Comparison of ENCODE assay signal across 10 cellular contexts in the genomic region with DNA sequence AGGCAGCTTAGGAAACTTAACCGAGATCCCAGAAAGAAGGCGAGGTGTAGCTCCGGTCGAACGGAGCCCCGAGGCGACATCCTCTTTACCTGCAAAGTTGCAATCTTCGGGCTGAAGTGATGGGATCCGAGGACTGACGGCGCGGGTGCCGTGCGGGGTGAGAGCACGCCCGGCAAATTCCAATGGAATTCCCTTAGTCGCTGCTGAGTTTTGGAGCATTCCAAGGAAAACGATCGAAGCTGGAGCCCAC. TPM values are rescaled to one million over a fixed set of nuclear protein-coding genes. Genes with fewer than 3 reads are reported as not detected.
DNase-seq lines count a peak whose midpoint lies in the region; ATAC-seq, FAIRE-seq and TF ChIP-seq lines count a peak whose summit lies in the region.
"Had no signal": no experiment of that assay in that cellular context is flagged by ENCODE, and none has a peak within 500 bp of the region (broad histone marks: within the 10 kb centered on the region; RNA-seq: fewer than 3 reads in every experiment).

No MANE protein-coding gene starts in this region.

- H3K27me3 ChIP-seq in H1 (replicated peaks in 1 of 4; ENCODE audit: control insufficient read depth in 3 of 4, extremely low read depth in 1 of 4, insufficient read depth in 3 of 4, low read length in 3 of 4) (no peaks in the 10 kb centered on the region), transverse colon (peaks cover 30% of the 10 kb centered on the region)
- H3K27me3 ChIP-seq: BLaER1 had no signal

- no peaks in the 10 kb centered on the region for H3K79me1 ChIP-seq in H1 (ENCODE audit: low read depth, low read length)

- H3K36me3 ChIP-seq in H1 (ENCODE audit: control insufficient read depth in 2 of 4, insufficient read depth in 4 of 4, low read length in 3 of 4) (no peaks in the 10 kb centered on the region), transverse colon (no peaks in the 10 kb centered on the region)

- no peak overlapping the region for H2BK120ac ChIP-seq in H1 (replicated peaks; ENCODE audit: low read depth, low read length)

- H2BK5ac ChIP-seq in H1 (ENCODE audit: low read depth, low read length) = 0 out of 2 replicates have a peak overlapping the region, but pooled peaks have one; percentile 13

- H2BK12ac ChIP-seq in H1 (ENCODE audit: low read depth, low read length) = peak overlapping the region; percentile 68; the same call in 1 of the 2 replicates

- H2BK15ac ChIP-seq in H1 (ENCODE audit: low read length) = no peak overlapping the region

- peak overlapping the region; percentile 93 to 94 (median 93) for H3K4me3 ChIP-seq in H1 (ENCODE audit: extremely low read depth in 1 of 4, insufficient read depth in 2 of 4, low read depth in 3 of 4, low read length in 4 of 4)
- H3K4me3 ChIP-seq in transverse colon = peak overlapping the region; percentile 33 to 46 (median 40)
- H3K4me3 ChIP-seq: BLaER1 had no signal

- no peak overlapping the region for H2BK20ac ChIP-seq in H1 (ENCODE audit: low read length)

- H3K4me3 Mint-ChIP-seq in T-helper 2 cell treated with Interferon-gamma antibody and Interleukin-4, amounts not matched to agents 5 μg/mL and 100 μg/mL, for 36 hours = peak overlapping the region; percentile 18
- H3K4me3 Mint-ChIP-seq in mesothelial cell of epicardium = peak overlapping the region; percentile 96

- H4K8ac ChIP-seq in H1 (ENCODE audit: extremely low read depth, insufficient read depth, low read length) = peak overlapping the region; percentile 75; the same call in 1 of the 2 replicates

- no peak for TF ChIP-seq EP300 in H1 (IDR thresholded peaks at IDR 0.05; ENCODE audit: borderline replicate concordance in 1 of 2, low read depth in 2 of 2, low read length in 2 of 2)
- TF ChIP-seq EP300 in transverse colon (IDR thresholded peaks at IDR 0.05; ENCODE audit: low read depth) = no peak

- no peak overlapping the region for H3K23ac ChIP-seq in H1 (ENCODE audit: insufficient read length)

- H3K36me3 Mint-ChIP-seq in T-helper 2 cell treated with Interferon-gamma antibody and Interleukin-4, amounts not matched to agents 5 μg/mL and 100 μg/mL, for 36 hours (ENCODE audit: low read depth) = no peaks in the 10 kb centered on the region
- H3K36me3 Mint-ChIP-seq in mesothelial cell of epicardium = no peaks in the 10 kb centered on the region

- peak overlapping the region; percentile 53 for H4K5ac ChIP-seq in H1 (ENCODE audit: insufficient read length, low read depth, low read length)

- no peaks in the 10 kb centered on the region for H3K9me3 Mint-ChIP-seq in T-helper 2 cell treated with Interferon-gamma antibody and Interleukin-4, amounts not matched to agents 5 μg/mL and 100 μg/mL, for 36 hours
- no peaks in the 10 kb centered on the region for H3K9me3 Mint-ChIP-seq in mesothelial cell of epicardium

- DNase-seq in T-helper 2 cell treated with Interferon-gamma antibody and Interleukin-4, amounts not matched to agents 5 μg/mL and 100 μg/mL, for 36 hours (ENCODE audit: low spot score) = no peak
- DNase-seq in T-helper 2 cell (no peak), H1 (ENCODE audit: low read depth in 1 of 2, low spot score in 2 of 2) (no peak), mesothelial cell of epicardium (ENCODE audit: low spot score in 2 of 2, unreplicated experiment in 2 of 2) (peak in 1 of 2 experiments; percentile 44), transverse colon (no peak)
- DNase-seq in stimulated activated CD4-positive, alpha-beta T cell treated with anti-CD3 and anti-CD28 coated beads, Interleukin-1b, Interleukin-23, amount 100 ng/mL, for 48 hours = no peak
- DNase-seq: central memory CD4-positive, alpha-beta T cell had no signal

- H3K4me2 ChIP-seq in H1 (ENCODE audit: insufficient read depth in 1 of 2, low read depth in 2 of 2, low read length in 2 of 2) = peak overlapping the region; percentile 70 to 95
- H3K4me2 ChIP-seq: BLaER1 had no signal

- TF ChIP-seq CTCF in H1 (IDR thresholded peaks at IDR 0.05; ENCODE audit: control extremely low read depth in 1 of 3, insufficient read depth in 1 of 3, low read depth in 1 of 3, low read length in 3 of 3) (no peak), mesothelial cell of epicardium (IDR thresholded peaks at IDR 0.05; ENCODE audit: unreplicated experiment) (no peak), transverse colon (IDR thresholded peaks at IDR 0.05) (no peak)

- H3K9ac ChIP-seq in H1 (replicated peaks in 1 of 4; ENCODE audit: extremely low read depth in 1 of 4, low read depth in 3 of 4, low read length in 3 of 4) = peak overlapping the region in 3 of 4 experiments; percentile 75 to 83 (median 75); a peak in 6 of 7 replicates
- H3K9ac ChIP-seq: BLaER1 had no signal

- H3K18ac ChIP-seq in H1 (ENCODE audit: extremely low read depth, low read length) = peak overlapping the region; percentile 41; the same call in 1 of the 2 replicates

- TF ChIP-seq POLR2A in H1 (IDR thresholded peaks at IDR 0.05; ENCODE audit: control extremely low read depth in 1 of 2, low read depth in 2 of 2, low read length in 2 of 2) = no peak
- no peak for TF ChIP-seq POLR2A in transverse colon (IDR thresholded peaks at IDR 0.05)

- H2AFZ ChIP-seq in H1 (ENCODE audit: low read length) = peak overlapping the region; percentile 29; the same call in 1 of the 2 replicates

- H3K4me1 Mint-ChIP-seq in T-helper 2 cell treated with Interferon-gamma antibody and Interleukin-4, amounts not matched to agents 5 μg/mL and 100 μg/mL, for 36 hours (ENCODE audit: low read depth) = peaks cover 2% of the 10 kb centered on the region
- H3K4me1 Mint-ChIP-seq in mesothelial cell of epicardium = peaks cover 26% of the 10 kb centered on the region

- H4K91ac ChIP-seq in H1 (replicated peaks; ENCODE audit: insufficient read length, low read length) = peak overlapping the region; percentile 83

- H3K27me3 Mint-ChIP-seq in T-helper 2 cell treated with Interferon-gamma antibody and Interleukin-4, amounts not matched to agents 5 μg/mL and 100 μg/mL, for 36 hours (ENCODE audit: low read depth) = peaks cover 38% of the 10 kb centered on the region
- peaks cover 15% of the 10 kb centered on the region for H3K27me3 Mint-ChIP-seq in mesothelial cell of epicardium (ENCODE audit: low read depth)

- in situ Hi-C loops in transverse colon (cut with MboI; ENCODE audit: low pct_ligation_motif_present in 1 of 4, low pct_unique_long_range_greater_than_20kb in 1 of 4, low sequenced_read_pairs in 3 of 4) = no loop called here

- ATAC-seq in HG02852 (IDR thresholded peaks at IDR 0.05; ENCODE audit: unreplicated experiment) (no peak), GM19328 (IDR thresholded peaks at IDR 0.05; ENCODE audit: unreplicated experiment) (no peak)

- H3K4me1 ChIP-seq in H1 (replicated peaks in 1 of 4; ENCODE audit: control insufficient read depth in 3 of 4, insufficient read depth in 4 of 4, low read length in 3 of 4) (peaks cover 0 to 6% (median 2%) of the 10 kb centered on the region in 4 experiments; a peak in 2 of 7 replicates), transverse colon (peaks cover 0 to 4% (median 0%) of the 10 kb centered on the region in 4 donors)
- H3K4me1 ChIP-seq: BLaER1 had no signal

- peaks cover 15% of the 10 kb centered on the region for H3K23me2 ChIP-seq in H1 (ENCODE audit: low read depth, low read length)

- intact Hi-C loops in transverse colon (cut with DNase I; ENCODE audit: low total_unique reads) = no loop called here

- H3K14ac ChIP-seq in H1 (ENCODE audit: insufficient read length) = no peak overlapping the region

- CTCF ChIA-PET in H1 (lab: Charles Lee; ENCODE audit: partially characterized antibody) = interaction anchor here (0.6 to 2.6 kb wide), 24 partner anchors 9 to 713 kb away, joined by 3 to 16 read pairs (median 5); no protein-coding TSS in a partner anchor

- peak overlapping the region; percentile 64; the same call in 1 of the 2 replicates for H3K27ac ChIP-seq in H1 (ENCODE audit: low read depth, low read length)
- H3K27ac ChIP-seq in transverse colon = peak overlapping the region; percentile 41 to 74 (median 57)
- H3K27ac ChIP-seq: BLaER1 had no signal

- H4K20me1 ChIP-seq in H1 (replicated peaks in 1 of 2; ENCODE audit: control insufficient read depth in 1 of 2, insufficient read depth in 2 of 2, low read length in 2 of 2) = no peaks in the 10 kb centered on the region
- H4K20me1 ChIP-seq: BLaER1 had no signal

- 4% methylated on average over 18 of the region's 19 CpGs; no CpG with 5 or more reads in 1 of the 2 experiments for WGBS in H1 (ENCODE audit: extremely low coverage in 1 of 2, insufficient coverage in 1 of 2, insufficient read length in 1 of 2, insufficient replicate concordance in 2 of 2, low coverage in 1 of 2, low lambda C conversion rate in 2 of 2, missing lambda C conversion rate in 1 of 2), 2 experiments
- WGBS in transverse colon (ENCODE audit: low coverage in 1 of 2), 2 donors = 27% methylated on average over 15 of the region's 19 CpGs; no CpG with 5 or more reads in 1 of the 2 donors

- no peak overlapping the region for H3K27ac Mint-ChIP-seq in T-helper 2 cell treated with Interferon-gamma antibody and Interleukin-4, amounts not matched to agents 5 μg/mL and 100 μg/mL, for 36 hours
- H3K27ac Mint-ChIP-seq in mesothelial cell of epicardium = peak overlapping the region; percentile 75

- H3K9me3 ChIP-seq in H1 (ENCODE audit: insufficient read depth in 2 of 2, low read depth in 1 of 2, low read length in 1 of 2) = no peaks in the 10 kb centered on the region
- H3K9me3 ChIP-seq in transverse colon = no peaks in the 10 kb centered on the region

- no peak overlapping the region for H3K4ac ChIP-seq in H1 (replicated peaks; ENCODE audit: insufficient read length, low read depth, low read length)

- no peak overlapping the region for H2AK5ac ChIP-seq in H1 (ENCODE audit: low read depth, low read length)

- TF ChIP-seq RAD21 in H1 (IDR thresholded peaks at IDR 0.05 in 1 of 2, conservative IDR thresholded peaks at IDR 0.05 in 1 of 2; ENCODE audit: low read depth in 2 of 2, low read length in 2 of 2) = no peak; a peak in 1 of 4 replicates

- FAIRE-seq in H1 (lab: Jason Lieb, UNC) = no peak

- POLR2A ChIA-PET in H1 (lab: Charles Lee; ENCODE audit: partially characterized antibody) = interaction anchor here (0.7 to 1.6 kb wide), 8 partner anchors 10 to 480 kb away, joined by 3 to 4 read pairs (median 3); a partner anchor contains a TSS

- peaks cover 0 to 62% of the 10 kb centered on the region in 2 experiments; a peak in 3 of 4 replicates for H3K79me2 ChIP-seq in H1 (ENCODE audit: control insufficient read depth in 1 of 2, insufficient read depth in 2 of 2, low read length in 2 of 2)

- H3K56ac ChIP-seq in H1 (replicated peaks; ENCODE audit: insufficient read length, low read depth, low read length) = peak overlapping the region; percentile 35

RNA-seq across cellular contexts. Expression of a gene that starts 0.1 kb away (rescaled TPM):
- total RNA-seq in H1 (2021; fragmentation: NEBNext Ultra II Directional; extraction: Animal tissue kit (Norgen Biotek cat#: 25700)) = 14.3 and 14.7 TPM in 2 replicates
- 9.3 and 12.3 TPM in 2 replicates for polyA plus RNA-seq in H1 (2011; rRNA removed)
- 16.3 TPM for polyA plus RNA-seq in H1 (2011; cell fraction: cytosol; rRNA removed)
- 12.8 TPM for polyA plus RNA-seq in H1 (2011; cell fraction: nucleus; rRNA removed)
- 17.6 to 29.4 TPM (median 19.9 TPM) in 4 replicates for polyA plus RNA-seq in H1 (2012, experiment 1 of 2)
- polyA plus RNA-seq in H1 (2012, experiment 2 of 2) = 1.9 TPM
- polyA plus RNA-seq in H1 (2013, experiment 1 of 2) = 9.4 TPM
- 9.8 TPM for polyA plus RNA-seq in H1 (2013, experiment 2 of 2)
- 56.5 and 66.7 TPM in 2 replicates for polyA minus RNA-seq in H1 (2011; rRNA and poly(A)+ RNA removed)
- 25.3 TPM for polyA minus RNA-seq in H1 (2011; cell fraction: cytosol; rRNA and poly(A)+ RNA removed)
- 82.9 TPM for polyA minus RNA-seq in H1 (2011; cell fraction: nucleus; rRNA and poly(A)+ RNA removed)
- total RNA-seq in mesothelial cell of epicardium = 7.5 to 9.1 TPM (median 8.0 TPM) in 3 replicates
- total RNA-seq in transverse colon = 1 to 10 TPM in 1 of 4 donors, under 1 TPM in 2, not detected in 1; 0.20 to 2.2 (median 0.68) TPM
